In the genomic region with DNA sequence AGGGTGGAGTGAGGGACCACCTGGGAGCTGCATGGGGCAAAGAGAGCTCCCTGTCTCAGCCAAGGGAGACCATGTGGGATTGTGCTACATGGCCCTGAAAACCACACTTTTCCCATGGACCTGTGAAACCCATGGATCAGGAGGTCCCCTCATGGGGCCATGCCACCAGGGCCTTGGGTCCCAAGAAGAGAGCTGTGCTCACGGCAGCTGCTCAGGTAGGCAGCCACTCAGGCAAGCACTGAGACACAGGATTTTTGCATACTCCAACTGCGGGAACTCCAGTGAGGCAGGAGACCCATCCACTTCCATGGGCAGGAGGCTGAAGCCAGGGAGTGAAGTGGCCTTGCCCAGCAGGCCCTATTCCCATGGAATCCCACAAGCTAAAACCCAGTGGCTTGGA, we compare ENCODE assay signal across 9 cellular contexts.
"Had no signal": no experiment of that assay in that cellular context is flagged by ENCODE, and none has a peak within 500 bp of the region (broad histone marks: within the 10 kb centered on the region; RNA-seq: fewer than 3 reads in every experiment).

No MANE protein-coding gene starts in this region.

- H3K4me3 Mint-ChIP-seq: HFFc6 had no signal

- H2AFZ ChIP-seq: GM23248 had no signal

- H3K9me3 ChIP-seq: HAP-1 had no signal

- DNase-seq: GM23248, GOT3, H7, HFFc6, IMR-90 had no signal

- ATAC-seq: HCT116, K562 had no signal

- H3K9ac ChIP-seq: GM23248 had no signal

- FAIRE-seq: K562 had no signal

- H3K27ac ChIP-seq: GM23248, HL-60 had no signal

- H3K4me1 ChIP-seq: HAP-1 had no signal

- H3K27ac Mint-ChIP-seq: HFFc6 had no signal

- H3K36me3 ChIP-seq: HAP-1 had no signal

- H3K4me3 ChIP-seq: GM23248, HAP-1, K562 had no signal
